In genomic region chr12:124909831-124910560, GRCh38 we compare ENCODE assay signal across 10 cellular contexts. TPM values are rescaled to one million over a fixed set of nuclear protein-coding genes. Genes with fewer than 3 reads are reported as not detected.
A peak's percentile ranks its signal among the peaks of the same experiment; 100 is the strongest.
DNase-seq lines count a peak whose midpoint lies in the region; ATAC-seq and TF ChIP-seq lines count a peak whose summit lies in the region.
"Had no signal": no experiment of that assay in that cellular context is flagged by ENCODE, and none has a peak within 500 bp of the region (broad histone marks: within the 10 kb centered on the region; RNA-seq: fewer than 3 reads in every experiment).

No MANE protein-coding gene starts in this region.

- 60% methylated on average over 8 of the region's 8 CpGs for WGBS in esophagus muscularis mucosa
- 39 to 64% (median 46%) methylated on average over 8 of the region's 8 CpGs for WGBS in psoas muscle, 3 donors

- TF ChIP-seq CTCF in esophagus muscularis mucosa (IDR thresholded peaks at IDR 0.05) (no peak), psoas muscle (IDR thresholded peaks at IDR 0.05) (no peak)

- H3K27ac ChIP-seq in esophagus muscularis mucosa (replicated peaks in 1 of 4) (peak overlapping the region; percentile 70 to 80 (median 73)), psoas muscle (peak overlapping the region; percentile 75)

- H3K27me3 ChIP-seq in esophagus muscularis mucosa (peaks cover 0 to 4% (median 0%) of the 10 kb centered on the region in 4 donors), psoas muscle (ENCODE audit: insufficient read depth in 3 of 3, low read length in 2 of 3) (no peaks in the 10 kb centered on the region)

- no peak for TF ChIP-seq EP300 in esophagus muscularis mucosa (IDR thresholded peaks at IDR 0.05)

- DNase-seq in ELR (ENCODE audit: low read depth) (peak; percentile 48), RPMI8226 (peak; percentile 25), esophagus muscularis mucosa (ENCODE audit: extremely low spot score) (no peak), psoas muscle (no peak), dermis blood vessel endothelial cell (no peak), DMS79 (lab: John Stamatoyannopoulos, UW) (no peak), NCI-H1417 (lab: John Stamatoyannopoulos, UW) (no peak)
- no peak for DNase-seq in activated CD4-positive, alpha-beta T cell treated with anti-CD3 and anti-CD28 coated beads for 48 hours
- DNase-seq: amygdala, NCI-H2081 treated with DMSO at 0.1 percent for 48 hours had no signal

- H3K4me1 ChIP-seq in esophagus muscularis mucosa (peaks cover 27 to 55% (median 53%) of the 10 kb centered on the region in 4 donors), psoas muscle (peaks cover 22% of the 10 kb centered on the region)

- intact Hi-C loops in esophagus muscularis mucosa (cut with DNase I) (loop anchor here (10.0 kb wide), 1 partner anchor 525 kb away; no protein-coding TSS in a partner anchor), psoas muscle (cut with DNase I) (loop anchor here in 1 of 2 donors (5.0 kb wide), 1 partner anchor 32 kb away; no protein-coding TSS in a partner anchor)

- ATAC-seq in psoas muscle: peak; percentile 20 to 45 (median 34)

- peaks cover 0 to 3% (median 0%) of the 10 kb centered on the region in 4 donors for H3K9me3 ChIP-seq in esophagus muscularis mucosa
- no peaks in the 10 kb centered on the region for H3K9me3 ChIP-seq in psoas muscle

- H3K36me3 ChIP-seq in esophagus muscularis mucosa: peaks cover 13 to 36% (median 26%) of the 10 kb centered on the region in 4 donors
- peaks cover 3 to 29% of the 10 kb centered on the region in 2 donors for H3K36me3 ChIP-seq in psoas muscle (ENCODE audit: insufficient read depth in 1 of 2, low read depth in 1 of 2)

- peak overlapping the region; percentile 37 to 55 (median 40) for H3K4me3 ChIP-seq in esophagus muscularis mucosa
- H3K4me3 ChIP-seq in psoas muscle: peak overlapping the region; percentile 62

- TF ChIP-seq POLR2A in esophagus muscularis mucosa (IDR thresholded peaks at IDR 0.05; ENCODE audit: low read depth): peak; percentile 7

RNA-seq across cellular contexts. Expression of gene UBC, which starts 4.5 kb away (rescaled TPM):
- total RNA-seq in esophagus muscularis mucosa (1,000 to 10,000 TPM; 1,267 to 2,383 (median 1,576) TPM), psoas muscle (over 10,000 TPM in 1 of 4 donors, 1,000 to 10,000 TPM in 3; 2,036 to 18,039 (median 3,061) TPM), dermis blood vessel endothelial cell (1,840 and 2,354 TPM in 2 replicates)
- polyA plus RNA-seq in psoas muscle: 1,000 to 10,000 TPM; 2,132 to 9,997 (median 2,719) TPM

RNA-seq across cellular contexts. Expression of gene SCARB1, which starts 46.3 kb away (rescaled TPM):
- total RNA-seq in esophagus muscularis mucosa: 10 to 100 TPM in 2 of 4 donors, 1 to 10 TPM in 2; 8.3 to 24.1 (median 13.0) TPM
- total RNA-seq in psoas muscle: 10 to 100 TPM in 2 of 4 donors, 1 to 10 TPM in 2; 9.1 to 19.6 (median 12.6) TPM
- 1 to 10 TPM; 5.7 to 8.6 (median 7.9) TPM for polyA plus RNA-seq in psoas muscle
- total RNA-seq in dermis blood vessel endothelial cell: 42.5 and 44.1 TPM in 2 replicates

Comparison
In these comparisons a context has a peak if more than half of its experiments do, and no peak if none do; other contexts are left out.
1. DNase-seq: peak in ELR (single experiment) and RPMI8226 (single experiment); none in esophagus muscularis mucosa (single experiment), psoas muscle (0 of 2), dermis blood vessel endothelial cell (single experiment), DMS79 (single experiment), NCI-H1417 (0 of 3) and activated CD4-positive, alpha-beta T cell treated with anti-CD3 and anti-CD28 coated beads for 48 hours (single experiment).